In the genomic region with DNA sequence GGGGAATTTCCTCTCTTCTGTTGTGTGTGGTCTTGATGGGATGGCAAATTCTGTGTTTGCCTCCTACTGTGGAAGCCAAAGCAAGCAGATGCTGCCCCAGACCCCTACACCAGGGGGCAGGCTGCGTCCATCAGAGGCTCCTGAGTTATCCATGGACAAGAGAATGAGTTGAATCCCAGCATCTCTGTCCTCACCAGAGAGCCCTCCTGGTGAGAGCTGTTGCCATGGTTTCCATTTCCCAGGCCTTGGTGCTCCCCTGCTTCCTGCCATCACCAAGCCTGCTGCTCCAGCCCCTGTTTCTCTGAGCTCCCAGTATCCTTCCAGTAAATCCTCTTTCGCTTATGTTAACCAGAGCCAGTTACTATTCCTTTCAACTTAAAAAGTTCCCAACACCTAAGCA, we compare ENCODE assay signal across 8 cellular contexts. TPM values are rescaled to one million over a fixed set of nuclear protein-coding genes. Genes with fewer than 3 reads are reported as not detected.
DNase-seq lines count a peak whose midpoint lies in the region; ATAC-seq and TF ChIP-seq lines count a peak whose summit lies in the region.

No MANE protein-coding gene starts in this region.

- peak; percentile 99 for TF ChIP-seq CTCF in fibroblast of mammary gland (conservative IDR thresholded peaks at IDR 0.05; ENCODE audit: control insufficient read depth, insufficient read depth, low read depth, low read length)

- peak; percentile 29 for DNase-seq in activated CD4-positive, alpha-beta T cell treated with anti-CD3 and anti-CD28 coated beads for 48 hours
- DNase-seq in activated CD4-positive, alpha-beta T cell treated with anti-CD3 and anti-CD28 coated beads for 1 hour = no peak
- peak; percentile 26 for DNase-seq in NAMALWA (ENCODE audit: low spot score)
- peak; percentile 88 for DNase-seq in SK-N-DZ (ENCODE audit: low spot score)
- DNase-seq in fibroblast of mammary gland (ENCODE audit: low read depth) = peak; percentile 88
- DNase-seq in nucleus accumbens (lab: John Stamatoyannopoulos, UW) = peak in 41 of 56 donors; percentile 2 to 75 (median 23)
- no peak for DNase-seq in activated naive CD4-positive, alpha-beta T cell treated with anti-CD3 and anti-CD28 coated beads, Interleukin-2, amount 50 U/mL, for 16 hours

- ATAC-seq in GM18873 (IDR thresholded peaks at IDR 0.05; ENCODE audit: low FRiP score, unreplicated experiment) = no peak

- H3K4me3 ChIP-seq in fibroblast of mammary gland (ENCODE audit: control insufficient read depth, low read depth, low read length) = no peak overlapping the region

RNA-seq across cellular contexts. Expression of gene GNG12, which starts 20.4 kb away (rescaled TPM):
- 16.5 and 18.3 TPM in 2 replicates for polyA plus RNA-seq in SK-N-DZ (2014; cell fraction: cytosol; rRNA removed)
- polyA plus RNA-seq in SK-N-DZ (2014; cell fraction: nucleus; rRNA removed) = 7.2 and 9.5 TPM in 2 replicates

Comparison
In these comparisons a context has a peak if more than half of its experiments do, and no peak if none do; other contexts are left out.
1. DNase-seq: peak in activated CD4-positive, alpha-beta T cell treated with anti-CD3 and anti-CD28 coated beads for 48 hours (single experiment), NAMALWA (single experiment), SK-N-DZ (single experiment), fibroblast of mammary gland (single experiment) and nucleus accumbens (41 of 56); none in activated CD4-positive, alpha-beta T cell treated with anti-CD3 and anti-CD28 coated beads for 1 hour (single experiment) and activated naive CD4-positive, alpha-beta T cell treated with anti-CD3 and anti-CD28 coated beads, Interleukin-2, amount 50 U/mL, for 16 hours (single experiment).